Comparison of ENCODE assay signal across 10 cellular contexts in the genomic region with DNA sequence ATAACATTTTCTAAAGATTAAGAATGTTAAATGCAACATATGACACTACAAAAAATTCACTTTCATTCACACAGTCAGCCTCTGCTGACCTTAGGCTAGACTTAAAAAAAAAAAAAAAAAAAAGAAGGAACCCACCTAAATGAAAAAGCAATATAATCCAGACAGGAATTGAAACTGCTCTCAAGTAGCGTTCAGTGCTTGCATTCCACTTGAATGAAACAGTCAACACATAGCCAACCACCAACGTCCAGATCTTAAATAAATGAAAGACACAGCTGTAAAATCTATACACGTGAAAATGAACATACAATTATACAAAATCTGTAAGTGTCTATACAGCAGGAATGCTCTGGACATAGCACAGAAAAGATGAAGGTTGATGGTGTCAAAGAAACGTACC. TPM values are rescaled to one million over a fixed set of nuclear protein-coding genes. Genes with fewer than 3 reads are reported as not detected.
DNase-seq lines count a peak whose midpoint lies in the region; ATAC-seq and TF ChIP-seq lines count a peak whose summit lies in the region.
"Had no signal": no experiment of that assay in that cellular context is flagged by ENCODE, and none has a peak within 500 bp of the region (broad histone marks: within the 10 kb centered on the region; RNA-seq: fewer than 3 reads in every experiment).

No MANE protein-coding gene starts in this region.

- no peak overlapping the region for H3K4me3 ChIP-seq in astrocyte of the spinal cord (ENCODE audit: low read depth, low read length)

- H3K36me3 Mint-ChIP-seq in naive thymus-derived CD8-positive, alpha-beta T cell: peaks cover 9 to 30% (median 18%) of the 10 kb centered on the region in 3 donors

- no peaks in the 10 kb centered on the region for H3K27me3 Mint-ChIP-seq in naive thymus-derived CD8-positive, alpha-beta T cell
- H3K27me3 Mint-ChIP-seq: stimulated activated naive CD8-positive, alpha-beta T cell treated with anti-CD3 and anti-CD28 coated beads, Interleukin-15, Interleukin-2, amounts not matched to agents 100 ng/mL and 50 ng/mL, for 24 hours had no signal

- POLR2A ChIA-PET in naive thymus-derived CD8-positive, alpha-beta T cell (lab: Charles Lee): interaction anchor here (1.3 to 3.4 kb wide), 2 partner anchors 11 kb away, joined by 9 to 20 read pairs; a partner anchor contains a TSS

- ATAC-seq in naive thymus-derived CD8-positive, alpha-beta T cell: no peak
- ATAC-seq in GM19452 (IDR thresholded peaks at IDR 0.05; ENCODE audit: unreplicated experiment) (no peak), HG02763 (IDR thresholded peaks at IDR 0.05; ENCODE audit: unreplicated experiment) (no peak)

- peak overlapping the region in 6 of 10 donors; percentile 2 to 86 (median 41) for H3K4me3 Mint-ChIP-seq in naive thymus-derived CD8-positive, alpha-beta T cell

- peak overlapping the region in 8 of 10 donors; percentile 52 to 93 (median 86) for H3K27ac Mint-ChIP-seq in naive thymus-derived CD8-positive, alpha-beta T cell

- DNase-seq in Daoy (ENCODE audit: low read depth) (peak; percentile 76), NCI-H2029 (lab: John Stamatoyannopoulos, UW) (peak; percentile 13), astrocyte of the spinal cord (ENCODE audit: low read depth, low spot score) (peak; percentile 70), HuH-7.5 (ENCODE audit: low spot score) (no peak), NCI-H69 (lab: John Stamatoyannopoulos, UW) (no peak)
- no peak for DNase-seq in naive thymus-derived CD8-positive, alpha-beta T cell
- DNase-seq: NCI-H2081 had no signal

- peaks cover 32 to 72% (median 67%) of the 10 kb centered on the region in 4 donors for H3K4me1 Mint-ChIP-seq in naive thymus-derived CD8-positive, alpha-beta T cell

- in situ Hi-C loops in astrocyte of the spinal cord (cut with HindIII; ENCODE audit: low sequenced_read_pairs): no loop called here

- H3K9me3 Mint-ChIP-seq in naive thymus-derived CD8-positive, alpha-beta T cell: peaks cover 0 to 8% (median 4%) of the 10 kb centered on the region in 9 donors

- TF ChIP-seq CTCF in astrocyte of the spinal cord (IDR thresholded peaks at IDR 0.05; ENCODE audit: low read depth, low read length): no peak

RNA-seq across cellular contexts. Expression of a gene that starts 11.4 kb away (rescaled TPM):
- 42.7 and 43.9 TPM in 2 replicates for total RNA-seq in Daoy (2014; rRNA removed; shearing (Covaris generic))
- total RNA-seq in naive thymus-derived CD8-positive, alpha-beta T cell: 10 to 100 TPM; 71.3 to 72.4 TPM
- 10 to 100 TPM; 16.3 to 29.2 (median 25.3) TPM for polyA plus RNA-seq in naive thymus-derived CD8-positive, alpha-beta T cell

RNA-seq across cellular contexts. Expression of a gene that starts 58.7 kb away (rescaled TPM):
- total RNA-seq in Daoy (2014; rRNA removed; shearing (Covaris generic)): 0.03 TPM in 1 of 2 replicates, not detected in the other
- not detected for total RNA-seq in naive thymus-derived CD8-positive, alpha-beta T cell
- not detected for polyA plus RNA-seq in naive thymus-derived CD8-positive, alpha-beta T cell

Comparison
In these comparisons a context has a peak if more than half of its experiments do, and no peak if none do; other contexts are left out.
1. DNase-seq: peak in Daoy (single experiment), NCI-H2029 (single experiment) and astrocyte of the spinal cord (single experiment); none in naive thymus-derived CD8-positive, alpha-beta T cell (0 of 10), HuH-7.5 (single experiment) and NCI-H69 (single experiment).